ENCODE assay signal across 8 cellular contexts in genomic region chr15:75348563-75349350, GRCh38. TPM values are rescaled to one million over a fixed set of nuclear protein-coding genes. Genes with fewer than 3 reads are reported as not detected.
DNase-seq lines count a peak whose midpoint lies in the region; ATAC-seq and TF ChIP-seq lines count a peak whose summit lies in the region.

No MANE protein-coding gene starts in this region.

- CTCF ChIA-PET in Panc1 (lab: Charles Lee) = interaction anchor here (0.5 kb wide), 1 partner anchor 265 kb away, joined by 4 read pairs; no protein-coding TSS in a partner anchor

- H3K27me3 ChIP-seq in DND-41 (ENCODE audit: insufficient read depth, low read length, poor library complexity) (no peaks in the 10 kb centered on the region), Panc1 (ENCODE audit: control insufficient read depth, insufficient read depth, low read length) (no peaks in the 10 kb centered on the region)

- H2AFZ ChIP-seq in DND-41 (ENCODE audit: low read depth, low read length) = no peak overlapping the region

- peaks cover 10% of the 10 kb centered on the region for H3K36me3 Mint-ChIP-seq in nephron progenitor cell (ENCODE audit: low read depth)

- H3K4me1 ChIP-seq in DND-41 (ENCODE audit: insufficient read depth, low read length) = peaks cover 29% of the 10 kb centered on the region
- no peaks in the 10 kb centered on the region for H3K4me1 ChIP-seq in Panc1 (ENCODE audit: control insufficient read depth, insufficient read depth, low read length)

- BruUV-seq in Panc1 (replicated peaks; lab: Mats Ljungman, UMichigan) = no TSS peak

- no peak overlapping the region for H3K4me2 ChIP-seq in DND-41 (ENCODE audit: insufficient read depth, low read length)

- no peak overlapping the region for H3K27ac Mint-ChIP-seq in nephron progenitor cell

- H3K9me3 ChIP-seq in DND-41 (ENCODE audit: insufficient read depth, low read length, severe bottlenecking) = peaks cover 11% of the 10 kb centered on the region
- no peaks in the 10 kb centered on the region for H3K9me3 ChIP-seq in Panc1 (ENCODE audit: control insufficient read depth, insufficient read depth, low read depth, low read length)

- ATAC-seq in DND-41 (ENCODE audit: insufficient read depth, low read depth) = no peak
- peak; percentile 49 for ATAC-seq in Panc1
- no peak for ATAC-seq in HG03039 (IDR thresholded peaks at IDR 0.05; ENCODE audit: unreplicated experiment)

- intact Hi-C loops in Panc1 (cut with micrococcal nuclease; ENCODE audit: unreplicated experiment) = no loop called here

- in situ Hi-C loops in Panc1 (cut with HindIII; ENCODE audit: low pct_unique_long_range_greater_than_20kb, low sequenced_read_pairs) = no loop called here

- H3K9me3 Mint-ChIP-seq in nephron progenitor cell = no peaks in the 10 kb centered on the region

- peaks cover 8% of the 10 kb centered on the region; the same call in 1 of the 2 replicates for H3K36me3 ChIP-seq in DND-41 (ENCODE audit: insufficient read depth, low read length)
- H3K36me3 ChIP-seq in Panc1 (ENCODE audit: control insufficient read depth, insufficient read depth, low read length) = no peaks in the 10 kb centered on the region

- H3K4me1 Mint-ChIP-seq in nephron progenitor cell = peaks cover 21% of the 10 kb centered on the region

- TF ChIP-seq CTCF in DND-41 (IDR thresholded peaks at IDR 0.05; ENCODE audit: borderline replicate concordance, extremely low read depth, low read length, poor library complexity, severe bottlenecking) = no peak
- TF ChIP-seq CTCF in Panc1 (IDR thresholded peaks at IDR 0.05) = no peak
- no peak for TF ChIP-seq CTCF in epithelial cell of esophagus (IDR thresholded peaks at IDR 0.05; ENCODE audit: insufficient read depth, low read depth, low read length, missing control alignments)
- no peak for TF ChIP-seq CTCF in nephron progenitor cell (IDR thresholded peaks at IDR 0.05)

- H3K4me3 ChIP-seq in DND-41 (ENCODE audit: low read depth in 1 of 2, low read length in 2 of 2) (peak overlapping the region in 1 of 2 experiments; percentile 36; a peak in 2 of 4 replicates), Panc1 (ENCODE audit: low read depth in 2 of 2, low read length in 2 of 2) (peak overlapping the region; percentile 52 to 67), epithelial cell of esophagus (ENCODE audit: low read length) (peak overlapping the region; percentile 86)

- H3K9ac ChIP-seq in DND-41 (ENCODE audit: low read depth, low read length) = no peak overlapping the region

- H3K79me2 ChIP-seq in DND-41 (ENCODE audit: insufficient read depth, low read length) = no peaks in the 10 kb centered on the region

- POLR2A ChIA-PET in Panc1 (lab: Charles Lee) = interaction anchor here (0.7 to 1.0 kb wide), 2 partner anchors 103 to 126 kb away, joined by 3 read pairs; partner anchors contain the start of gene SIN3A

- H4K20me1 ChIP-seq in DND-41 (ENCODE audit: insufficient read depth, low read length) = no peaks in the 10 kb centered on the region

- peaks cover 42% of the 10 kb centered on the region for H3K27me3 Mint-ChIP-seq in nephron progenitor cell (ENCODE audit: low read depth, poor library complexity)

- DNase-seq in DND-41 (no peak), Panc1 (ENCODE audit: low read depth, low spot score) (no peak), epithelial cell of esophagus (ENCODE audit: low read depth) (peak; percentile 26), nephron progenitor cell (peak; percentile 38), NCI-H128 (lab: John Stamatoyannopoulos, UW; ENCODE audit: unreplicated experiment) (no peak), HuH-7 (ENCODE audit: low spot score) (no peak)
- DNase-seq in activated CD4-positive, alpha-beta T cell treated with anti-CD3 and anti-CD28 coated beads for 1 hour = no peak

- peak overlapping the region; percentile 89 for H3K4me3 Mint-ChIP-seq in nephron progenitor cell

- H3K27ac ChIP-seq in DND-41 (ENCODE audit: low read length) (peak overlapping the region; percentile 77), Panc1 (ENCODE audit: low read length) (no peak overlapping the region)

RNA-seq across cellular contexts. Expression of gene NEIL1, which starts 1.9 kb away (rescaled TPM):
- 3.4 TPM for total RNA-seq in Panc1 (2021; ENCODE audit: unreplicated experiment)
- 9.3 TPM for polyA plus RNA-seq in Panc1 (2012; ENCODE audit: insufficient read length)

RNA-seq across cellular contexts. Expression of gene COMMD4, which starts 12.9 kb away (rescaled TPM):
- total RNA-seq in Panc1 (2021; ENCODE audit: unreplicated experiment) = 250 TPM
- polyA plus RNA-seq in Panc1 (2012; ENCODE audit: insufficient read length) = 218 TPM

RNA-seq across cellular contexts. Expression of gene MAN2C1, which starts 19.6 kb away (rescaled TPM):
- 127 TPM for total RNA-seq in Panc1 (2021; ENCODE audit: unreplicated experiment)
- 91.4 TPM for polyA plus RNA-seq in Panc1 (2012; ENCODE audit: insufficient read length)

Comparison
In these comparisons a context has a peak if more than half of its experiments do, and no peak if none do; other contexts are left out.
1. DNase-seq: peak in epithelial cell of esophagus (single experiment) and nephron progenitor cell (single experiment); none in DND-41 (single experiment), Panc1 (single experiment), NCI-H128 (single experiment), activated CD4-positive, alpha-beta T cell treated with anti-CD3 and anti-CD28 coated beads for 1 hour (single experiment) and HuH-7 (single experiment).